In the genomic region with DNA sequence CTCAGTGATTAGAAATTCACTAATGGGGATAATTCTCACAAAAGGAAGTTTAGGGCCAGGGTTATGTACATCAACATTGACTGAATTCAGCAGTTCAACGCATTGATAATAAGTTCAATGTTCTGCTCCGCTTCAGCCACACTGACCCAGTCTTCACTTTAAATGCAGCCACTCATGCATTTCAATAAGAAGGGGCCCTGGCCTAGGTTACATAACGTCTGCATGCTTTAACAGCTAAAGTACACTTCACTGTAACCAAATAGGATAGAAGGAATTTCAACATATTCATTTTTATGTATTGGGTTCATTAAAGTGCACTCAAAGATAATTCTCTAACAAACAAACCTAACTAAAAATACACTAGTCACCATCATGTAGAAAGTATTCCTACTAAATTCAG, we compare ENCODE assay signal across 33 cellular contexts. TPM values are rescaled to one million over a fixed set of nuclear protein-coding genes. Genes with fewer than 3 reads are reported as not detected.
"Had no signal": no experiment of that assay in that cellular context is flagged by ENCODE, and none has a peak within 500 bp of the region (broad histone marks: within the 10 kb centered on the region; RNA-seq: fewer than 3 reads in every experiment).

No MANE protein-coding gene starts in this region.

- ATAC-seq: activated CD4-positive, CD25-positive, alpha-beta regulatory T cell treated with anti-CD3 and anti-CD28 coated beads, Interleukin-2, amount 50 U/mL, for 24 hours; activated CD8-positive, alpha-beta T cell treated with anti-CD3 and anti-CD28 coated beads for 36 hours; activated naive CD8-positive, alpha-beta T cell treated with anti-CD3 and anti-CD28 coated beads, Interleukin-2, amount 50 U/mL, for 24 hours; activated T-cell treated with anti-CD3 and anti-CD28 coated beads, Interleukin-2, amount 50 U/mL, for 4 hours; activated T-helper 17 cell treated with anti-CD3 and anti-CD28 coated beads, Interleukin-2, amount 50 U/mL, for 72 hours; body of pancreas; effector memory CD8-positive, alpha-beta T cell; foreskin keratinocyte; gastrocnemius medialis; T-helper 17 cell had no signal

- H3K4me1 ChIP-seq: adrenal gland, body of pancreas, esophagus muscularis mucosa, foreskin keratinocyte, gastrocnemius medialis had no signal

- H3K27ac ChIP-seq: adrenal gland, body of pancreas, esophagus muscularis mucosa, foreskin keratinocyte, gastrocnemius medialis, WERI-Rb-1 had no signal

- H3K9me3 ChIP-seq: adrenal gland, body of pancreas, gastrocnemius medialis had no signal

- H3K4me3 ChIP-seq: adrenal gland, body of pancreas, esophagus muscularis mucosa, gastrocnemius medialis had no signal

- H3K36me3 ChIP-seq: adrenal gland, esophagus muscularis mucosa, gastrocnemius medialis, WERI-Rb-1 had no signal

- H3K27me3 ChIP-seq: body of pancreas, esophagus muscularis mucosa, foreskin keratinocyte, gastrocnemius medialis had no signal

- DNase-seq: activated B cell treated with CpG ODN at 0.5 μM for 24 hours; activated CD4-positive, alpha-beta T cell treated with anti-CD3 and anti-CD28 coated beads for 48 hours; activated CD4-positive, alpha-beta T cell treated with anti-CD3 and anti-CD28 coated beads, Interleukin-2, amount 50 U/mL, for 1 hour; activated CD4-positive, alpha-beta T cell treated with anti-CD3 and anti-CD28 coated beads, Interleukin-2, amount 50 U/mL, for 48 hours; activated CD8-positive, alpha-beta memory T cell treated with anti-CD3 and anti-CD28 coated beads for 24 hours; activated CD8-positive, alpha-beta T cell treated with anti-CD3 and anti-CD28 coated beads for 36 hours; activated effector memory CD4-positive, alpha-beta T cell treated with Interleukin-2 at 50 U/mL for 16 hours; activated gamma-delta T cell treated with Interleukin-2 at 50 U/mL for 16 hours; activated naive CD4-positive, alpha-beta T cell treated with Interleukin-2 at 50 U/mL for 16 hours; activated naive CD8-positive, alpha-beta T cell treated with anti-CD3 and anti-CD28 coated beads for 36 hours; activated naive CD8-positive, alpha-beta T cell treated with anti-CD3 and anti-CD28 coated beads, Interleukin-2, amount 50 U/mL, for 24 hours; activated T-cell treated with anti-CD3 and anti-CD28 coated beads, Interleukin-2, amount 50 U/mL, for 4 hours; adrenal gland; amygdala; aorta; body of pancreas; caudate nucleus; cortex of kidney; dermis blood vessel endothelial cell; effector CD4-positive, alpha-beta T cell; effector memory CD8-positive, alpha-beta T cell; erythroblast; foreskin keratinocyte; gastrocnemius medialis; glutamatergic neuron; T-helper 1 cell; T-helper 17 cell; T1000; WERI-Rb-1 had no signal

RNA-seq across cellular contexts. Expression of gene TSPAN7, which starts 12.8 kb away (rescaled TPM):
- total RNA-seq: activated B cell treated with CpG ODN at 0.5 μM for 24 hours, chondrocyte had no signal
